21 cellular contexts compared by ENCODE assay signal in the genomic region with DNA sequence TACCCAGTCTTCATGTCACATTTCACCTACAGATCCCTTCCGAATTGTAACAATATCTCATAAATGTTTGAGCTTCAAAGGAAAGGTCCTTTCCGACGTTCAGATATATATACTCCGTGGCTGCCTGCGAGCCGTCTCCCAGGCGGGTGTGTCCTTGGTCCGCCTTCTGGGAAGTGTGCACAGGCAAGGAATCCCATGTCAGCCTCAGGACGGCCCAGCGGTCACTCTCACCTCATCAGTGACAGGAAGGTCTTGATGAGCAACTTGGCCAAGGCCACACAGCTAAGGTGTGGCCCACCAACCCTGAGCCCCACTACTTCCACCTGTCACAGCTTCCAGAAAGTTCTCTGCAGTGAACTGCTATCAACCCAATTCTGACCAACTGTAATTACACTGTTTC. TPM values are rescaled to one million over a fixed set of nuclear protein-coding genes. Genes with fewer than 3 reads are reported as not detected.
A peak's percentile ranks its signal among the peaks of the same experiment; 100 is the strongest.
DNase-seq lines count a peak whose midpoint lies in the region; ATAC-seq and TF ChIP-seq lines count a peak whose summit lies in the region.
"Had no signal": no experiment of that assay in that cellular context is flagged by ENCODE, and none has a peak within 500 bp of the region (broad histone marks: within the 10 kb centered on the region; RNA-seq: fewer than 3 reads in every experiment).

No MANE protein-coding gene starts in this region.

- H3K27me3 ChIP-seq in right atrium auricular region, result no peaks in the 10 kb centered on the region
- H3K27me3 ChIP-seq in osteoblast (ENCODE audit: insufficient read depth, low read length), result peaks cover 5% of the 10 kb centered on the region
- H3K27me3 ChIP-seq: BE2C had no signal

- intact Hi-C loops in Right ventricle myocardium inferior (cut with DNase I), result no loop called here
- intact Hi-C loops in activated T-helper 2 cell treated with anti-CD3 and anti-CD28 coated beads, Interferon-gamma antibody, Interleukin-2, Interleukin-4, amounts not matched to agents 10 μg/mL and 5 μg/mL and 100 μg/mL, durations not matched to agents 14 hours and 24 hours and 36 hours (cut with micrococcal nuclease), result loop anchor here (5.0 to 10.0 kb wide), 2 partner anchors 36 to 162 kb away; a partner anchor contains a TSS

- H3K27me3 Mint-ChIP-seq in T-helper 17 cell (no peaks in the 10 kb centered on the region), chondrocyte (ENCODE audit: low read depth) (peaks cover under 1% of the 10 kb centered on the region)
- H3K27me3 Mint-ChIP-seq in activated T-helper 2 cell treated with anti-CD3 and anti-CD28 coated beads, Interferon-gamma antibody, Interleukin-2, Interleukin-4, amounts not matched to agents 10 μg/mL and 5 μg/mL and 100 μg/mL, durations not matched to agents 14 hours and 24 hours and 36 hours (ENCODE audit: low read depth), result peaks cover 2% of the 10 kb centered on the region
- H3K27me3 Mint-ChIP-seq: CD4-positive, CD25-positive, alpha-beta regulatory T cell had no signal

- H3K4me1 Mint-ChIP-seq in T-helper 17 cell (peaks cover 22% of the 10 kb centered on the region), chondrocyte (ENCODE audit: low read depth) (peaks cover 30% of the 10 kb centered on the region)
- H3K4me1 Mint-ChIP-seq in activated T-helper 2 cell treated with anti-CD3 and anti-CD28 coated beads, Interferon-gamma antibody, Interleukin-2, Interleukin-4, amounts not matched to agents 10 μg/mL and 5 μg/mL and 100 μg/mL, durations not matched to agents 14 hours and 24 hours and 36 hours (ENCODE audit: low read depth), result peaks cover 24% of the 10 kb centered on the region

- peaks cover 9% of the 10 kb centered on the region for H3K9me3 Mint-ChIP-seq in chondrocyte (ENCODE audit: low read depth)
- H3K9me3 Mint-ChIP-seq in activated T-helper 2 cell treated with anti-CD3 and anti-CD28 coated beads, Interferon-gamma antibody, Interleukin-2, Interleukin-4, amounts not matched to agents 10 μg/mL and 5 μg/mL and 100 μg/mL, durations not matched to agents 14 hours and 24 hours and 36 hours, result peaks cover 9% of the 10 kb centered on the region
- H3K9me3 Mint-ChIP-seq: CD4-positive, CD25-positive, alpha-beta regulatory T cell had no signal

- H3K4me3 Mint-ChIP-seq in T-helper 17 cell (no peak overlapping the region), chondrocyte (ENCODE audit: unreplicated experiment) (no peak overlapping the region)
- no peak overlapping the region for H3K4me3 Mint-ChIP-seq in activated T-helper 2 cell treated with anti-CD3 and anti-CD28 coated beads, Interferon-gamma antibody, Interleukin-2, Interleukin-4, amounts not matched to agents 10 μg/mL and 5 μg/mL and 100 μg/mL, durations not matched to agents 14 hours and 24 hours and 36 hours (ENCODE audit: low read depth)
- H3K4me3 Mint-ChIP-seq: GM23338, HFFc6 had no signal

- ATAC-seq in Right ventricle myocardium inferior, result no peak
- ATAC-seq in T-helper 17 cell, result no peak
- ATAC-seq: GM23338, HCT116 had no signal

- H3K27ac Mint-ChIP-seq in T-helper 17 cell (peak overlapping the region; percentile 79), chondrocyte (ENCODE audit: unreplicated experiment) (no peak overlapping the region)
- no peak overlapping the region for H3K27ac Mint-ChIP-seq in activated T-helper 2 cell treated with anti-CD3 and anti-CD28 coated beads, Interferon-gamma antibody, Interleukin-2, Interleukin-4, amounts not matched to agents 10 μg/mL and 5 μg/mL and 100 μg/mL, durations not matched to agents 14 hours and 24 hours and 36 hours
- H3K27ac Mint-ChIP-seq: GM23338, HFFc6 had no signal

- H3K4me1 ChIP-seq in right atrium auricular region (peaks cover 0 to 16% of the 10 kb centered on the region in 2 donors), osteoblast (ENCODE audit: insufficient read depth, low read length) (peaks cover 20% of the 10 kb centered on the region)
- H3K4me1 ChIP-seq: BE2C had no signal

- H3K36me3 ChIP-seq in right atrium auricular region (peaks cover 8% of the 10 kb centered on the region), osteoblast (ENCODE audit: insufficient read depth, low read length) (no peaks in the 10 kb centered on the region)

- H4K20me1 ChIP-seq in osteoblast (ENCODE audit: insufficient read depth, low read length), result peaks cover 5% of the 10 kb centered on the region

- TF ChIP-seq CTCF in right atrium auricular region (IDR thresholded peaks at IDR 0.05) (no peak), chondrocyte (IDR thresholded peaks at IDR 0.05) (no peak), osteoblast (IDR thresholded peaks at IDR 0.05; ENCODE audit: extremely low read depth, low read depth, low read length) (no peak), coronary artery (IDR thresholded peaks at IDR 0.05) (no peak)

- H3K36me3 Mint-ChIP-seq in T-helper 17 cell (ENCODE audit: low read depth) (peaks cover 2% of the 10 kb centered on the region), chondrocyte (ENCODE audit: low read depth) (peaks cover 18% of the 10 kb centered on the region)
- H3K36me3 Mint-ChIP-seq in activated T-helper 2 cell treated with anti-CD3 and anti-CD28 coated beads, Interferon-gamma antibody, Interleukin-2, Interleukin-4, amounts not matched to agents 10 μg/mL and 5 μg/mL and 100 μg/mL, durations not matched to agents 14 hours and 24 hours and 36 hours (ENCODE audit: low read depth), result peaks cover 38% of the 10 kb centered on the region

- H3K4me2 ChIP-seq in osteoblast (ENCODE audit: insufficient read depth, low read length), result no peak overlapping the region
- H3K4me2 ChIP-seq: GM23338 had no signal

- DNase-seq in Right ventricle myocardium inferior (ENCODE audit: missing footprints), result peak; percentile 2
- DNase-seq in right atrium auricular region (ENCODE audit: low spot score), result no peak
- no peak for DNase-seq in T-helper 17 cell
- peak; percentile 68 for DNase-seq in chondrocyte (ENCODE audit: low spot score)
- peak; percentile 27 for DNase-seq in osteoblast (ENCODE audit: insufficient read length, low spot score, missing footprints)
- DNase-seq in activated T-helper 2 cell treated with anti-CD3 and anti-CD28 coated beads, Interferon-gamma antibody, Interleukin-2, Interleukin-4, amounts not matched to agents 10 μg/mL and 5 μg/mL and 100 μg/mL, durations not matched to agents 14 hours and 24 hours and 36 hours (ENCODE audit: low spot score), result no peak
- no peak for DNase-seq in coronary artery (ENCODE audit: low spot score)
- DNase-seq: ACHN; BE2C; C1 segment of cervical spinal cord; Caco-2; CD4-positive, CD25-positive, alpha-beta regulatory T cell; DMS153; DMS79; GDM1; H7; HFFc6 had no signal

- peaks cover 28% of the 10 kb centered on the region for H3K79me2 ChIP-seq in osteoblast (ENCODE audit: insufficient read depth, low read length)

- H3K9me3 ChIP-seq in right atrium auricular region (no peaks in the 10 kb centered on the region), T-helper 17 cell (ENCODE audit: control insufficient read depth, low read length, poor library complexity, severe bottlenecking) (no peaks in the 10 kb centered on the region), osteoblast (ENCODE audit: low read depth, low read length) (peaks cover 8% of the 10 kb centered on the region)
- H3K9me3 ChIP-seq: BE2C, Caco-2 had no signal

- H3K27ac ChIP-seq in right atrium auricular region (no peak overlapping the region), osteoblast (ENCODE audit: low read depth, low read length) (no peak overlapping the region), coronary artery (no peak overlapping the region)
- H3K27ac ChIP-seq: HL-60 had no signal

- no peak overlapping the region for H2AFZ ChIP-seq in osteoblast (ENCODE audit: low read length)
- H2AFZ ChIP-seq: GM23338 had no signal

- H3K4me3 ChIP-seq in right atrium auricular region, result no peak overlapping the region
- H3K4me3 ChIP-seq in osteoblast (ENCODE audit: insufficient read depth, low read length), result no peak overlapping the region
- H3K4me3 ChIP-seq in coronary artery, result no peak overlapping the region
- H3K4me3 ChIP-seq: GM23338 had no signal

RNA-seq across cellular contexts. Expression of a gene that starts 4.3 kb away (rescaled TPM):
- total RNA-seq in Right ventricle myocardium inferior (8.1 TPM), right atrium auricular region (10 to 100 TPM; 11.9 to 14.1 TPM), T-helper 17 cell (10 to 100 TPM; 44.4 to 45.6 TPM), chondrocyte (21.6 to 25.6 TPM (median 21.7 TPM) in 3 replicates), osteoblast (25.3 and 35.8 TPM in 2 replicates)
- 14.0 and 14.3 TPM in 2 replicates for total RNA-seq in activated T-helper 2 cell treated with anti-CD3 and anti-CD28 coated beads, Interferon-gamma antibody, Interleukin-2, Interleukin-4, amounts not matched to agents 10 μg/mL and 5 μg/mL and 100 μg/mL, durations not matched to agents 14 hours and 24 hours and 36 hours
- total RNA-seq: HT1080 had no signal

RNA-seq across cellular contexts. Expression of a gene that starts 15.1 kb away (rescaled TPM):
- total RNA-seq in Right ventricle myocardium inferior (0.89 TPM), right atrium auricular region (1 to 10 TPM; 1.0 to 1.6 TPM), T-helper 17 cell (1 to 10 TPM; 1.1 to 3.1 TPM), chondrocyte (0.10 to 0.15 TPM (median 0.15 TPM) in 3 replicates), osteoblast (under 0.01 TPM in 1 of 2 replicates, not detected in the other)
- total RNA-seq in activated T-helper 2 cell treated with anti-CD3 and anti-CD28 coated beads, Interferon-gamma antibody, Interleukin-2, Interleukin-4, amounts not matched to agents 10 μg/mL and 5 μg/mL and 100 μg/mL, durations not matched to agents 14 hours and 24 hours and 36 hours, result 0.78 and 1.2 TPM in 2 replicates
- total RNA-seq: HT1080 had no signal

Comparison
In these comparisons a context has a peak if more than half of its experiments do, and no peak if none do; other contexts are left out.
1. DNase-seq: peak in Right ventricle myocardium inferior (single experiment), chondrocyte (single experiment) and osteoblast (single experiment); none in right atrium auricular region (single experiment), T-helper 17 cell (0 of 3), activated T-helper 2 cell treated with anti-CD3 and anti-CD28 coated beads, Interferon-gamma antibody, Interleukin-2, Interleukin-4, amounts not matched to agents 10 μg/mL and 5 μg/mL and 100 μg/mL, durations not matched to agents 14 hours and 24 hours and 36 hours (single experiment) and coronary artery (single experiment).